ENCODE assay signal across 11 cellular contexts in genomic region chr10:126906704-126907422, GRCh38. TPM values are rescaled to one million over a fixed set of nuclear protein-coding genes. Genes with fewer than 3 reads are reported as not detected.
A peak's percentile ranks its signal among the peaks of the same experiment; 100 is the strongest.
DNase-seq lines count a peak whose midpoint lies in the region; ATAC-seq and TF ChIP-seq lines count a peak whose summit lies in the region.
"Had no signal": no experiment of that assay in that cellular context is flagged by ENCODE, and none has a peak within 500 bp of the region (broad histone marks: within the 10 kb centered on the region; RNA-seq: fewer than 3 reads in every experiment).

No MANE protein-coding gene starts in this region.

- no peaks in the 10 kb centered on the region for H3K9me2 ChIP-seq in OCI-LY7 (ENCODE audit: insufficient read depth, low read length)

- H2AFZ ChIP-seq in OCI-LY7 (ENCODE audit: low read length), result no peak overlapping the region

- no peaks in the 10 kb centered on the region for H3K4me1 Mint-ChIP-seq in stimulated activated memory B cell treated with anti-CD40 and anti-IgM and Interleukin-4, amounts not matched to agents 10 μg/mL and 1 μg/mL and 100 μg/mL, for 72 hours

- no peak overlapping the region for H3K4me3 Mint-ChIP-seq in stimulated activated memory B cell treated with anti-CD40 and anti-IgM and Interleukin-4, amounts not matched to agents 10 μg/mL and 1 μg/mL and 100 μg/mL, for 72 hours

- H3K27me3 Mint-ChIP-seq in stimulated activated memory B cell treated with anti-CD40 and anti-IgM and Interleukin-4, amounts not matched to agents 10 μg/mL and 1 μg/mL and 100 μg/mL, for 72 hours, result peaks cover 38% of the 10 kb centered on the region

- ATAC-seq in mucosa of descending colon, result no peak
- no peak for ATAC-seq in stimulated activated memory B cell treated with anti-CD40 and anti-IgM and Interleukin-4, amounts not matched to agents 10 μg/mL and 1 μg/mL and 100 μg/mL, for 72 hours

- TF ChIP-seq CTCF in astrocyte of the cerebellum (IDR thresholded peaks at IDR 0.05; ENCODE audit: low read depth, low read length, missing control alignments), result no peak
- no peak for TF ChIP-seq CTCF in mucosa of descending colon (IDR thresholded peaks at IDR 0.05)
- TF ChIP-seq CTCF in OCI-LY7 (conservative IDR thresholded peaks at IDR 0.05; ENCODE audit: low read length), result no peak

- in situ Hi-C loops in astrocyte of the cerebellum (cut with HindIII; ENCODE audit: low sequenced_read_pairs), result no loop called here

- peaks cover 16% of the 10 kb centered on the region; the same call in 1 of the 2 replicates for H3K4me1 ChIP-seq in HUES48 (ENCODE audit: control insufficient read depth, insufficient read depth, low read length)
- H3K4me1 ChIP-seq in skeletal muscle tissue (ENCODE audit: control insufficient read depth in 3 of 3, insufficient read depth in 3 of 3, low read length in 3 of 3), result peaks cover 4 to 8% (median 7%) of the 10 kb centered on the region in 3 donors
- H3K4me1 ChIP-seq in mucosa of descending colon (ENCODE audit: low read depth), result peaks cover 11% of the 10 kb centered on the region
- no peaks in the 10 kb centered on the region for H3K4me1 ChIP-seq in OCI-LY7 (ENCODE audit: insufficient read depth, low read length, poor library complexity, severe bottlenecking)

- no peaks in the 10 kb centered on the region for H4K20me1 ChIP-seq in OCI-LY7 (ENCODE audit: insufficient read depth, low read length)

- POLR2A ChIA-PET in OCI-LY7 (lab: Charles Lee), result no interaction called here

- no peak overlapping the region for H3K27ac Mint-ChIP-seq in stimulated activated memory B cell treated with anti-CD40 and anti-IgM and Interleukin-4, amounts not matched to agents 10 μg/mL and 1 μg/mL and 100 μg/mL, for 72 hours

- intact Hi-C loops in mucosa of descending colon (cut with DNase I, micrococcal nuclease), result no loop called here
- intact Hi-C loops in OCI-LY7 (cut with micrococcal nuclease; ENCODE audit: unreplicated experiment), result no loop called here

- no peaks in the 10 kb centered on the region for H3K9me3 Mint-ChIP-seq in stimulated activated memory B cell treated with anti-CD40 and anti-IgM and Interleukin-4, amounts not matched to agents 10 μg/mL and 1 μg/mL and 100 μg/mL, for 72 hours

- H3K9me3 ChIP-seq in HUES48 (ENCODE audit: control insufficient read depth, insufficient read depth, low read length) (no peaks in the 10 kb centered on the region), iPS-18c (ENCODE audit: control insufficient read depth, insufficient read depth, low read length) (no peaks in the 10 kb centered on the region), skeletal muscle tissue (ENCODE audit: control insufficient read depth in 3 of 3, low read length in 3 of 3) (no peaks in the 10 kb centered on the region), mucosa of descending colon (no peaks in the 10 kb centered on the region), OCI-LY7 (ENCODE audit: low read length) (no peaks in the 10 kb centered on the region)

- no TSS peak for BruUV-seq in OCI-LY7 (replicated peaks; lab: Mats Ljungman, UMichigan)

- H3K27ac ChIP-seq in HUES48 (ENCODE audit: low read depth, low read length) (peak overlapping the region; percentile 76), skeletal muscle tissue (ENCODE audit: low read depth, low read length) (peak overlapping the region; percentile 54), OCI-LY7 (ENCODE audit: low read depth, low read length, poor library complexity, severe bottlenecking) (no peak overlapping the region)

- H3K36me3 ChIP-seq in HUES48 (ENCODE audit: control insufficient read depth, insufficient read depth, low read length), result peaks cover 19% of the 10 kb centered on the region
- peaks cover 0 to 2% (median 0%) of the 10 kb centered on the region in 3 donors for H3K36me3 ChIP-seq in skeletal muscle tissue (ENCODE audit: control insufficient read depth in 3 of 3, insufficient read depth in 3 of 3, low read length in 3 of 3)
- H3K36me3 ChIP-seq in mucosa of descending colon (ENCODE audit: low read depth), result no peaks in the 10 kb centered on the region
- H3K36me3 ChIP-seq in OCI-LY7 (ENCODE audit: insufficient read depth, low read length), result no peaks in the 10 kb centered on the region

- H3K27me3 ChIP-seq in HUES48 (ENCODE audit: control insufficient read depth, insufficient read depth, low read length) (no peaks in the 10 kb centered on the region), skeletal muscle tissue (ENCODE audit: control insufficient read depth in 3 of 3, insufficient read depth in 3 of 3, low read length in 3 of 3) (peaks cover 4 to 17% (median 11%) of the 10 kb centered on the region in 3 donors)

- H3K36me3 Mint-ChIP-seq in stimulated activated memory B cell treated with anti-CD40 and anti-IgM and Interleukin-4, amounts not matched to agents 10 μg/mL and 1 μg/mL and 100 μg/mL, for 72 hours, result no peaks in the 10 kb centered on the region

- peak overlapping the region; percentile 81; the same call in 1 of the 2 replicates for H3K9ac ChIP-seq in HUES48 (ENCODE audit: low read depth, low read length)
- peak overlapping the region; percentile 3 to 53 (median 43) for H3K9ac ChIP-seq in skeletal muscle tissue (ENCODE audit: low read depth in 1 of 3, low read length in 3 of 3)

- CTCF ChIA-PET in OCI-LY7 (lab: Charles Lee; ENCODE audit: unreplicated experiment), result no interaction called here

- H3K4me2 ChIP-seq in OCI-LY7 (ENCODE audit: low read length), result no peak overlapping the region

- H3K4me3 ChIP-seq in HUES48 (ENCODE audit: low read depth, low read length) (peak overlapping the region; percentile 79), astrocyte of the cerebellum (ENCODE audit: low read depth, low read length) (peak overlapping the region; percentile 72), iPS-18c (ENCODE audit: insufficient read depth, low read depth, low read length) (peak overlapping the region; percentile 80), skeletal muscle tissue (ENCODE audit: low read length in 3 of 3) (peak overlapping the region in 2 of 3 donors; percentile 56 to 62), mucosa of descending colon (no peak overlapping the region), OCI-LY7 (ENCODE audit: low read depth, low read length, poor library complexity, severe bottlenecking) (no peak overlapping the region)

- DNase-seq in astrocyte of the cerebellum (ENCODE audit: low read depth), result no peak
- DNase-seq in NCI-H446 (lab: John Stamatoyannopoulos, UW), result no peak
- no peak for DNase-seq in mucosa of descending colon
- no peak for DNase-seq in OCI-LY7 (ENCODE audit: low spot score)
- DNase-seq: activated CD4-positive, alpha-beta T cell treated with anti-CD3 and anti-CD28 coated beads for 1 hour; GF-D8; NCI-H524 had no signal

- no peaks in the 10 kb centered on the region for H3K79me2 ChIP-seq in OCI-LY7 (ENCODE audit: insufficient read depth, low read depth, low read length)

RNA-seq across cellular contexts. Expression of gene DOCK1, which starts 1.6 kb away (rescaled TPM):
- total RNA-seq in skeletal muscle tissue (52.7 TPM), mucosa of descending colon (100 to 1,000 TPM in 1 of 3 donors, 10 to 100 TPM in 2; 56.5 to 103 (median 74.1) TPM), OCI-LY7 (2022) (not detected in 2 replicates)
- total RNA-seq in OCI-LY7 (2014; rRNA removed; shearing (Covaris generic)), result not detected in 2 replicates

Comparison
In these comparisons a context has a peak if more than half of its experiments do, and no peak if none do; other contexts are left out.
1. H3K4me3 ChIP-seq: peak in HUES48 (single experiment), astrocyte of the cerebellum (single experiment), iPS-18c (single experiment) and skeletal muscle tissue (2 of 3); none in mucosa of descending colon (single experiment) and OCI-LY7 (single experiment).
2. RNA of gene DOCK1, which starts 1.6 kb away (total RNA-seq): 56.5 to 103 TPM in mucosa of descending colon and 52.7 TPM in skeletal muscle tissue (single experiment); not detected in OCI-LY7; every median in the first group is over 10 times any median in the second.